ENCODE assay signal across 8 cellular contexts in the genomic region with DNA sequence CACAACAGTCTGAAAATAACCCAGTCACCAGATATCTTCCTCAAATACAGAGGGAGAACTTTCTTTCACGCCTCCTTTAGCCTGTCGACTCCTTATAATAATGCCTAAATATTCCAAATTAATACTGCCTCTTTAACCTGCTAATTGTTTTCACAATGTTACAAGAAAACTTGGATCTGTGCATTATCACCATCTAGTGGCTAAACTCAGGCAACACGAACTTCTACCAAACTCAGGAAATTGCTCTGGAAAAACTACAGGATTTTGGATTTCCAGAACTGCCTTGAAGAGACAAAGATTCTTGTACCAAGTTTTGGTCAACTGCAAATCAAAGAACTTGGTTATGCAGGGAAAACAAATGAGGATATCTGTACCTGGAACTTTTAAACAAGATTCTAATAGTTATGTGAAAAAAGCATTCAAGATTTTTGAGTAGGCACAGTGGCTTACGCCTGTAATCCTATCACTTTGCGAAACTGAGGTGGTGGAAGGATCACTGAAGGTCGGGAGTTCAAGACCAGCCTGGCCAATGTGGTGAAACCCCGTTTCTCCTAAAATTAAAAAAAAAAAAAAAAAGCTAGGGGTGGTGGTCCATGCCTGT. TPM values are rescaled to one million over a fixed set of nuclear protein-coding genes. Genes with fewer than 3 reads are reported as not detected.
DNase-seq lines count a peak whose midpoint lies in the region; ATAC-seq, FAIRE-seq and TF ChIP-seq lines count a peak whose summit lies in the region.

No MANE protein-coding gene starts in this region.

- no peak overlapping the region for H2BK15ac ChIP-seq in H1 (ENCODE audit: low read length)

- H3K27me3 ChIP-seq in H1 (replicated peaks in 1 of 4; ENCODE audit: control insufficient read depth in 3 of 4, extremely low read depth in 1 of 4, insufficient read depth in 3 of 4, low read length in 3 of 4) (no peaks in the 10 kb centered on the region), osteoblast (ENCODE audit: insufficient read depth, low read length) (no peaks in the 10 kb centered on the region), ovary (no peaks in the 10 kb centered on the region)

- H3K79me1 ChIP-seq in H1 (ENCODE audit: low read depth, low read length), result no peaks in the 10 kb centered on the region; the same call in 1 of the 2 replicates

- H4K8ac ChIP-seq in H1 (ENCODE audit: extremely low read depth, insufficient read depth, low read length), result no peak overlapping the region

- H2BK5ac ChIP-seq in H1 (ENCODE audit: low read depth, low read length), result no peak overlapping the region

- H4K91ac ChIP-seq in H1 (replicated peaks; ENCODE audit: insufficient read length, low read length), result no peak overlapping the region

- no peak for TF ChIP-seq POLR2A in H1 (IDR thresholded peaks at IDR 0.05; ENCODE audit: control extremely low read depth in 1 of 2, low read depth in 2 of 2, low read length in 2 of 2)
- no peak for TF ChIP-seq POLR2A in ovary (IDR thresholded peaks at IDR 0.05)

- H2AFZ ChIP-seq in H1 (ENCODE audit: low read length) (no peak overlapping the region), osteoblast (ENCODE audit: low read length) (no peak overlapping the region)

- no peak overlapping the region for H3K56ac ChIP-seq in H1 (replicated peaks; ENCODE audit: insufficient read length, low read depth, low read length)

- H3K14ac ChIP-seq in H1 (ENCODE audit: insufficient read length), result no peak overlapping the region

- H4K5ac ChIP-seq in H1 (ENCODE audit: insufficient read length, low read depth, low read length), result no peak overlapping the region

- FAIRE-seq in H1 (lab: Jason Lieb, UNC), result peak; percentile 83

- TF ChIP-seq CTCF in H1 (IDR thresholded peaks at IDR 0.05; ENCODE audit: control extremely low read depth in 1 of 3, insufficient read depth in 1 of 3, low read depth in 1 of 3, low read length in 3 of 3) (peak in 2 of 3 experiments; percentile 47 to 65; a peak in 2 of 4 replicates), osteoblast (IDR thresholded peaks at IDR 0.05; ENCODE audit: extremely low read depth, low read depth, low read length) (peak; percentile 80), ovary (IDR thresholded peaks at IDR 0.05) (peak in 1 of 3 donors; percentile 36)

- H3K4me3 ChIP-seq in H1 (ENCODE audit: extremely low read depth in 1 of 4, insufficient read depth in 2 of 4, low read depth in 3 of 4, low read length in 4 of 4) (no peak overlapping the region), osteoblast (ENCODE audit: insufficient read depth, low read length) (no peak overlapping the region), ovary (no peak overlapping the region)

- TF ChIP-seq RAD21 in H1 (IDR thresholded peaks at IDR 0.05 in 1 of 2, conservative IDR thresholded peaks at IDR 0.05 in 1 of 2; ENCODE audit: low read depth in 2 of 2, low read length in 2 of 2), result peak; percentile 47 to 59

- no peak overlapping the region for H3K18ac ChIP-seq in H1 (ENCODE audit: extremely low read depth, low read length)

- peak overlapping the region in 1 of 4 experiments; percentile 8; a peak in 1 of 7 replicates for H3K9ac ChIP-seq in H1 (replicated peaks in 1 of 4; ENCODE audit: extremely low read depth in 1 of 4, low read depth in 3 of 4, low read length in 3 of 4)

- no peaks in the 10 kb centered on the region for H3K9me3 Mint-ChIP-seq in activated naive CD4-positive, alpha-beta T cell treated with anti-CD3 and anti-CD28 coated beads for 36 hours
- no peaks in the 10 kb centered on the region for H3K9me3 Mint-ChIP-seq in activated T-cell treated with anti-CD3 and anti-CD28 coated beads, Interleukin-2, amount 50 U/mL, for 4 hours

- intact Hi-C loops in activated naive CD4-positive, alpha-beta T cell treated with anti-CD3 and anti-CD28 coated beads for 36 hours (cut with micrococcal nuclease), result loop anchor here (1.0 to 2.0 kb wide), 3 partner anchors 9 to 324 kb away; partner anchors contain the start of gene MYCBP2
- intact Hi-C loops in ovary (cut with DNase I), result no loop called here

- H3K23ac ChIP-seq in H1 (ENCODE audit: insufficient read length), result no peak overlapping the region

- no peaks in the 10 kb centered on the region for H3K27me3 Mint-ChIP-seq in activated naive CD4-positive, alpha-beta T cell treated with anti-CD3 and anti-CD28 coated beads for 36 hours (ENCODE audit: low read depth)
- H3K27me3 Mint-ChIP-seq in activated T-cell treated with anti-CD3 and anti-CD28 coated beads, Interleukin-2, amount 50 U/mL, for 4 hours (ENCODE audit: low read depth), result no peaks in the 10 kb centered on the region

- H3K36me3 ChIP-seq in H1 (ENCODE audit: control insufficient read depth in 2 of 4, insufficient read depth in 4 of 4, low read length in 3 of 4) (peaks cover 3 to 26% (median 11%) of the 10 kb centered on the region in 4 experiments; a peak in 7 of 8 replicates), osteoblast (ENCODE audit: insufficient read depth, low read length) (peaks cover 35% of the 10 kb centered on the region), ovary (no peaks in the 10 kb centered on the region)

- no peak overlapping the region for H2BK20ac ChIP-seq in H1 (ENCODE audit: low read length)

- H3K4me1 Mint-ChIP-seq in activated naive CD4-positive, alpha-beta T cell treated with anti-CD3 and anti-CD28 coated beads for 36 hours (ENCODE audit: low read depth), result peaks cover 40% of the 10 kb centered on the region
- H3K4me1 Mint-ChIP-seq in activated T-cell treated with anti-CD3 and anti-CD28 coated beads, Interleukin-2, amount 50 U/mL, for 4 hours (ENCODE audit: low read depth), result peaks cover 32% of the 10 kb centered on the region

- CTCF ChIA-PET in activated naive CD4-positive, alpha-beta T cell treated with anti-CD3 and anti-CD28 coated beads for 36 hours (lab: Charles Lee), result interaction anchor here (0.6 to 2.3 kb wide), 17 partner anchors 10 to 473 kb away, joined by 3 to 10 read pairs (median 3); partner anchors contain the start of gene FBXL3
- CTCF ChIA-PET in H1 (lab: Charles Lee; ENCODE audit: partially characterized antibody), result interaction anchor here (0.6 to 4.7 kb wide), 23 partner anchors 8 to 1311 kb away, joined by 3 to 26 read pairs (median 3); partner anchors contain the start of gene CLN5

- H3K4me3 Mint-ChIP-seq in activated naive CD4-positive, alpha-beta T cell treated with anti-CD3 and anti-CD28 coated beads for 36 hours, result no peak overlapping the region
- no peak overlapping the region for H3K4me3 Mint-ChIP-seq in activated T-cell treated with anti-CD3 and anti-CD28 coated beads, Interleukin-2, amount 50 U/mL, for 4 hours

- H3K23me2 ChIP-seq in H1 (ENCODE audit: low read depth, low read length), result no peaks in the 10 kb centered on the region

- TF ChIP-seq EP300 in H1 (IDR thresholded peaks at IDR 0.05; ENCODE audit: borderline replicate concordance in 1 of 2, low read depth in 2 of 2, low read length in 2 of 2) (no peak), ovary (IDR thresholded peaks at IDR 0.05) (no peak)

- no peak overlapping the region for H3K4ac ChIP-seq in H1 (replicated peaks; ENCODE audit: insufficient read length, low read depth, low read length)

- H3K36me3 Mint-ChIP-seq in activated naive CD4-positive, alpha-beta T cell treated with anti-CD3 and anti-CD28 coated beads for 36 hours (ENCODE audit: low read depth), result peaks cover 26% of the 10 kb centered on the region
- H3K36me3 Mint-ChIP-seq in activated T-cell treated with anti-CD3 and anti-CD28 coated beads, Interleukin-2, amount 50 U/mL, for 4 hours (ENCODE audit: insufficient read depth), result peaks cover 37% of the 10 kb centered on the region

- no peaks in the 10 kb centered on the region for H3K79me2 ChIP-seq in H1 (ENCODE audit: control insufficient read depth in 1 of 2, insufficient read depth in 2 of 2, low read length in 2 of 2)
- H3K79me2 ChIP-seq in osteoblast (ENCODE audit: insufficient read depth, low read length), result peaks cover 18% of the 10 kb centered on the region

- no peak overlapping the region for H3K27ac ChIP-seq in H1 (ENCODE audit: low read depth, low read length)
- no peak overlapping the region for H3K27ac ChIP-seq in osteoblast (ENCODE audit: low read depth, low read length)
- H3K27ac ChIP-seq in ovary, result no peak overlapping the region

- H2BK12ac ChIP-seq in H1 (ENCODE audit: low read depth, low read length), result no peak overlapping the region

- no peaks in the 10 kb centered on the region for H3K9me3 ChIP-seq in H1 (ENCODE audit: insufficient read depth in 2 of 2, low read depth in 1 of 2, low read length in 1 of 2)
- H3K9me3 ChIP-seq in osteoblast (ENCODE audit: low read depth, low read length), result no peaks in the 10 kb centered on the region
- H3K9me3 ChIP-seq in ovary, result no peaks in the 10 kb centered on the region

- H3K27ac Mint-ChIP-seq in activated naive CD4-positive, alpha-beta T cell treated with anti-CD3 and anti-CD28 coated beads for 36 hours, result peak overlapping the region; percentile 0

- H4K20me1 ChIP-seq in H1 (replicated peaks in 1 of 2; ENCODE audit: control insufficient read depth in 1 of 2, insufficient read depth in 2 of 2, low read length in 2 of 2), result peaks cover 0 to 1% of the 10 kb centered on the region in 2 experiments
- H4K20me1 ChIP-seq in osteoblast (ENCODE audit: insufficient read depth, low read length), result peaks cover 6% of the 10 kb centered on the region

- no peak for ATAC-seq in activated T-cell treated with anti-CD3 and anti-CD28 coated beads, Interleukin-2, amount 50 U/mL, for 4 hours
- no peak for ATAC-seq in GM18502 (IDR thresholded peaks at IDR 0.05; ENCODE audit: poor library complexity, unreplicated experiment)

- no peak overlapping the region for H2AK5ac ChIP-seq in H1 (ENCODE audit: low read depth, low read length)

- WGBS in H1 (ENCODE audit: extremely low coverage in 1 of 2, insufficient coverage in 1 of 2, insufficient read length in 1 of 2, insufficient replicate concordance in 2 of 2, low coverage in 1 of 2, low lambda C conversion rate in 2 of 2, missing lambda C conversion rate in 1 of 2), 2 experiments, result 74% methylated on average over 7 of the region's 7 CpGs; no CpG with 5 or more reads in 1 of the 2 experiments
- WGBS in ovary, 3 donors, result 47 to 52% (median 49%) methylated on average over 7 of the region's 7 CpGs

- DNase-seq in activated naive CD4-positive, alpha-beta T cell treated with anti-CD3 and anti-CD28 coated beads for 36 hours, result no peak
- no peak for DNase-seq in activated naive CD4-positive, alpha-beta T cell (lab: John Stamatoyannopoulos, UW)
- DNase-seq in NCI-H82 (lab: John Stamatoyannopoulos, UW), result peak; percentile 55
- DNase-seq in H1 (ENCODE audit: low read depth in 1 of 2, low spot score in 2 of 2), result no peak
- DNase-seq in osteoblast (ENCODE audit: insufficient read length, low spot score, missing footprints), result no peak
- DNase-seq in ovary, result no peak
- no peak for DNase-seq in activated T-cell treated with anti-CD3 and anti-CD28 coated beads, Interleukin-2, amount 50 U/mL, for 4 hours

- H2BK120ac ChIP-seq in H1 (replicated peaks; ENCODE audit: low read depth, low read length), result no peak overlapping the region

- H3K4me1 ChIP-seq in H1 (replicated peaks in 1 of 4; ENCODE audit: control insufficient read depth in 3 of 4, insufficient read depth in 4 of 4, low read length in 3 of 4) (no peaks in the 10 kb centered on the region), osteoblast (ENCODE audit: insufficient read depth, low read length) (no peaks in the 10 kb centered on the region), ovary (ENCODE audit: insufficient read depth) (peaks cover 2% of the 10 kb centered on the region)

- POLR2A ChIA-PET in H1 (lab: Charles Lee; ENCODE audit: partially characterized antibody), result interaction anchor here (0.9 to 1.4 kb wide), 2 partner anchors 10 to 15 kb away, joined by 3 read pairs; no protein-coding TSS in a partner anchor

- no peak overlapping the region for H3K4me2 ChIP-seq in H1 (ENCODE audit: insufficient read depth in 1 of 2, low read depth in 2 of 2, low read length in 2 of 2)
- no peak overlapping the region for H3K4me2 ChIP-seq in osteoblast (ENCODE audit: insufficient read depth, low read length)

RNA-seq across cellular contexts. Expression of gene CLN5, which starts 10.8 kb away (rescaled TPM):
- total RNA-seq in activated naive CD4-positive, alpha-beta T cell treated with anti-CD3 and anti-CD28 coated beads for 36 hours, result 10 to 100 TPM; 13.6 to 14.6 TPM
- total RNA-seq in H1 (2021; fragmentation: NEBNext Ultra II Directional; extraction: Animal tissue kit (Norgen Biotek cat#: 25700)), result 6.5 and 10.1 TPM in 2 replicates
- polyA plus RNA-seq in H1 (2011; rRNA removed) (5.2 and 5.3 TPM in 2 replicates), ovary (10 to 100 TPM; 31.7 to 52.2 TPM)
- polyA plus RNA-seq in H1 (2011; cell fraction: cytosol; rRNA removed), result 7.2 TPM
- 10.0 TPM for polyA plus RNA-seq in H1 (2011; cell fraction: nucleus; rRNA removed)
- 4.5 to 7.6 TPM (median 5.2 TPM) in 4 replicates for polyA plus RNA-seq in H1 (2012, experiment 1 of 2)
- polyA plus RNA-seq in H1 (2012, experiment 2 of 2), result 0.87 TPM
- polyA plus RNA-seq in H1 (2013, experiment 1 of 2), result 8.7 TPM
- polyA plus RNA-seq in H1 (2013, experiment 2 of 2), result 8.7 TPM
- polyA minus RNA-seq in H1 (2011; rRNA and poly(A)+ RNA removed), result 5.0 and 6.1 TPM in 2 replicates
- 3.7 TPM for polyA minus RNA-seq in H1 (2011; cell fraction: cytosol; rRNA and poly(A)+ RNA removed)
- polyA minus RNA-seq in H1 (2011; cell fraction: nucleus; rRNA and poly(A)+ RNA removed), result 18.9 TPM
- total RNA-seq in osteoblast (42.0 and 45.1 TPM in 2 replicates), ovary (10 to 100 TPM; 34.0 to 46.9 (median 36.6) TPM)
- 10 to 100 TPM; 14.7 to 18.7 (median 17.1) TPM for total RNA-seq in activated T-cell treated with anti-CD3 and anti-CD28 coated beads, Interleukin-2, amount 50 U/mL, for 4 hours

RNA-seq across cellular contexts. Expression of gene FBXL3, which starts 24.3 kb away (rescaled TPM):
- 10 to 100 TPM; 27.1 to 27.4 TPM for total RNA-seq in activated naive CD4-positive, alpha-beta T cell treated with anti-CD3 and anti-CD28 coated beads for 36 hours
- total RNA-seq in H1 (2021; fragmentation: NEBNext Ultra II Directional; extraction: Animal tissue kit (Norgen Biotek cat#: 25700)), result 14.9 and 15.5 TPM in 2 replicates
- polyA plus RNA-seq in H1 (2011; rRNA removed) (4.2 and 4.9 TPM in 2 replicates), ovary (10 to 100 TPM; 38.0 to 46.1 TPM)
- 5.4 TPM for polyA plus RNA-seq in H1 (2011; cell fraction: cytosol; rRNA removed)
- 4.9 TPM for polyA plus RNA-seq in H1 (2011; cell fraction: nucleus; rRNA removed)
- polyA plus RNA-seq in H1 (2012, experiment 1 of 2), result 4.0 to 8.0 TPM (median 6.3 TPM) in 4 replicates
- polyA plus RNA-seq in H1 (2012, experiment 2 of 2), result 0.59 TPM
- polyA plus RNA-seq in H1 (2013, experiment 1 of 2), result 6.9 TPM
- 6.6 TPM for polyA plus RNA-seq in H1 (2013, experiment 2 of 2)
- polyA minus RNA-seq in H1 (2011; rRNA and poly(A)+ RNA removed), result 11.5 and 15.0 TPM in 2 replicates
- 9.3 TPM for polyA minus RNA-seq in H1 (2011; cell fraction: cytosol; rRNA and poly(A)+ RNA removed)
- polyA minus RNA-seq in H1 (2011; cell fraction: nucleus; rRNA and poly(A)+ RNA removed), result 19.3 TPM
- total RNA-seq in osteoblast (69.2 and 76.0 TPM in 2 replicates), ovary (10 to 100 TPM; 45.5 to 94.4 (median 56.3) TPM)
- total RNA-seq in activated T-cell treated with anti-CD3 and anti-CD28 coated beads, Interleukin-2, amount 50 U/mL, for 4 hours, result 10 to 100 TPM; 35.9 to 40.9 (median 38.5) TPM

RNA-seq across cellular contexts. Expression of gene ACOD1, which starts 54.4 kb away (rescaled TPM):
- not detected for total RNA-seq in activated naive CD4-positive, alpha-beta T cell treated with anti-CD3 and anti-CD28 coated beads for 36 hours
- total RNA-seq in H1 (2021; fragmentation: NEBNext Ultra II Directional; extraction: Animal tissue kit (Norgen Biotek cat#: 25700)), result not detected in 2 replicates
- polyA plus RNA-seq in H1 (2011; rRNA removed), result not detected in 2 replicates
- not detected for polyA plus RNA-seq in H1 (2011; cell fraction: cytosol; rRNA removed)
- polyA plus RNA-seq in H1 (2011; cell fraction: nucleus; rRNA removed), result not detected
- polyA plus RNA-seq in H1 (2012, experiment 1 of 2), result not detected in 4 replicates
- not detected for polyA plus RNA-seq in H1 (2012, experiment 2 of 2)
- polyA plus RNA-seq in H1 (2013, experiment 1 of 2), result not detected
- not detected for polyA plus RNA-seq in H1 (2013, experiment 2 of 2)
- not detected in 2 replicates for polyA minus RNA-seq in H1 (2011; rRNA and poly(A)+ RNA removed)
- not detected for polyA minus RNA-seq in H1 (2011; cell fraction: cytosol; rRNA and poly(A)+ RNA removed)
- not detected for polyA minus RNA-seq in H1 (2011; cell fraction: nucleus; rRNA and poly(A)+ RNA removed)
- not detected in 2 replicates for total RNA-seq in osteoblast
- not detected for total RNA-seq in ovary
- polyA plus RNA-seq in ovary, result not detected
- total RNA-seq in activated T-cell treated with anti-CD3 and anti-CD28 coated beads, Interleukin-2, amount 50 U/mL, for 4 hours, result not detected
